In genomic region chr17:33234233-33234632, GRCh38 we compare ENCODE assay signal across 29 cellular contexts. TPM values are rescaled to one million over a fixed set of nuclear protein-coding genes. Genes with fewer than 3 reads are reported as not detected.
"Had no signal": no experiment of that assay in that cellular context is flagged by ENCODE, and none has a peak within 500 bp of the region (broad histone marks: within the 10 kb centered on the region; RNA-seq: fewer than 3 reads in every experiment).

No MANE protein-coding gene starts in this region.

- H3K9ac ChIP-seq: parathyroid adenoma had no signal

- H3K9me3 ChIP-seq: body of pancreas, gastroesophageal sphincter, upper lobe of right lung had no signal

- H3K27ac ChIP-seq: cardiac muscle cell, hepatocyte, parathyroid adenoma, upper lobe of right lung had no signal

- H3K4me1 Mint-ChIP-seq: activated CD8-positive, alpha-beta memory T cell treated with anti-CD3 and anti-CD28 coated beads, Interleukin-2, amount 10 ng/mL, durations not matched to agents 7 days and 5 days; neural crest cell had no signal

- ATAC-seq: activated CD8-positive, alpha-beta memory T cell treated with anti-CD3 and anti-CD28 coated beads, Interleukin-2, amount 10 ng/mL, durations not matched to agents 7 days and 5 days; naive thymus-derived CD8-positive, alpha-beta T cell had no signal

- H3K27me3 Mint-ChIP-seq: activated CD8-positive, alpha-beta memory T cell treated with anti-CD3 and anti-CD28 coated beads, Interleukin-2, amount 10 ng/mL, durations not matched to agents 7 days and 5 days had no signal

- H3K27me3 ChIP-seq: body of pancreas, cardiac muscle cell, dorsolateral prefrontal cortex, gastroesophageal sphincter, hepatocyte, upper lobe of right lung had no signal

- H3K9me3 Mint-ChIP-seq: naive thymus-derived CD8-positive, alpha-beta T cell; neural crest cell; stimulated activated naive CD8-positive, alpha-beta T cell treated with anti-CD3 and anti-CD28 coated beads, Interleukin-15, Interleukin-2, amounts not matched to agents 100 ng/mL and 50 ng/mL, for 24 hours; T-helper 2 cell treated with Interferon-gamma antibody and Interleukin-4, amounts not matched to agents 5 μg/mL and 100 μg/mL, for 36 hours had no signal

- H3K4me3 ChIP-seq: body of pancreas, cardiac muscle cell, coronary artery, dorsolateral prefrontal cortex, gastroesophageal sphincter, hepatocyte, upper lobe of right lung had no signal

- H3K4me1 ChIP-seq: upper lobe of right lung had no signal

- H3K4me2 ChIP-seq: hepatocyte had no signal

- H3K36me3 Mint-ChIP-seq: activated CD8-positive, alpha-beta memory T cell treated with anti-CD3 and anti-CD28 coated beads, Interleukin-2, amount 10 ng/mL, durations not matched to agents 7 days and 5 days; activated naive CD8-positive, alpha-beta T cell; naive thymus-derived CD8-positive, alpha-beta T cell had no signal

- H3K36me3 ChIP-seq: cardiac muscle cell, gastroesophageal sphincter, upper lobe of right lung had no signal

- H3K27ac Mint-ChIP-seq: activated CD4-positive, alpha-beta T cell treated with anti-CD3 and anti-CD28 coated beads for 36 hours; activated CD8-positive, alpha-beta memory T cell treated with anti-CD3 and anti-CD28 coated beads, Interleukin-2, amount 10 ng/mL, durations not matched to agents 7 days and 5 days; activated CD8-positive, alpha-beta T cell treated with anti-CD3 and anti-CD28 coated beads, Interleukin-2, amount 10 ng/mL, durations not matched to agents 7 days and 5 days; activated naive CD8-positive, alpha-beta T cell; naive thymus-derived CD8-positive, alpha-beta T cell; stimulated activated naive CD8-positive, alpha-beta T cell treated with anti-CD3 and anti-CD28 coated beads, Interleukin-15, Interleukin-2, amounts not matched to agents 100 ng/mL and 50 ng/mL, for 24 hours; T-helper 2 cell treated with Interferon-gamma antibody and Interleukin-4, amounts not matched to agents 5 μg/mL and 100 μg/mL, for 36 hours had no signal

- DNase-seq: activated CD4-positive, CD25-positive, alpha-beta regulatory T cell; activated CD8-positive, alpha-beta memory T cell treated with anti-CD3 and anti-CD28 coated beads, Interleukin-2, amount 10 ng/mL, durations not matched to agents 7 days and 5 days; activated CD8-positive, alpha-beta T cell treated with anti-CD3 and anti-CD28 coated beads, Interleukin-2, amount 10 ng/mL, durations not matched to agents 7 days and 5 days; activated T-cell treated with anti-CD3 and anti-CD28 coated beads, Interleukin-2, amount 50 U/mL, for 48 hours; aorta; erythroblast; left cardiac atrium; left ventricle myocardium superior; naive thymus-derived CD8-positive, alpha-beta T cell; occipital lobe; stimulated activated CD4-positive, alpha-beta T cell treated with anti-CD3 and anti-CD28 coated beads, Interleukin-2, amount 100 ng/mL, for 48 hours; upper lobe of right lung had no signal

- H2AFZ ChIP-seq: hepatocyte had no signal

- H3K4me3 Mint-ChIP-seq: activated CD4-positive, alpha-beta T cell treated with anti-CD3 and anti-CD28 coated beads for 36 hours; activated CD8-positive, alpha-beta memory T cell treated with anti-CD3 and anti-CD28 coated beads, Interleukin-2, amount 10 ng/mL, durations not matched to agents 7 days and 5 days; activated CD8-positive, alpha-beta T cell treated with anti-CD3 and anti-CD28 coated beads, Interleukin-2, amount 10 ng/mL, durations not matched to agents 7 days and 5 days; activated naive CD8-positive, alpha-beta T cell; neural crest cell; stimulated activated naive CD8-positive, alpha-beta T cell treated with anti-CD3 and anti-CD28 coated beads, Interleukin-15, Interleukin-2, amounts not matched to agents 100 ng/mL and 50 ng/mL, for 24 hours; T-helper 2 cell treated with Interferon-gamma antibody and Interleukin-4, amounts not matched to agents 5 μg/mL and 100 μg/mL, for 36 hours had no signal

RNA-seq across cellular contexts. Expression of gene ASIC2, which starts 58.9 kb away (rescaled TPM):
- total RNA-seq: activated CD4-positive, alpha-beta T cell treated with anti-CD3 and anti-CD28 coated beads for 36 hours; activated CD8-positive, alpha-beta memory T cell treated with anti-CD3 and anti-CD28 coated beads, Interleukin-2, amount 10 ng/mL, durations not matched to agents 7 days and 5 days; activated CD8-positive, alpha-beta T cell treated with anti-CD3 and anti-CD28 coated beads, Interleukin-2, amount 10 ng/mL, durations not matched to agents 7 days and 5 days; body of pancreas; cardiac muscle cell; fibroblast of villous mesenchyme; left ventricle myocardium superior; lung microvascular endothelial cell; naive thymus-derived CD8-positive, alpha-beta T cell; right cardiac atrium; subcutaneous adipose tissue; upper lobe of right lung had no signal
- polyA plus RNA-seq: aorta; cardiac muscle cell; keratinocyte; naive thymus-derived CD8-positive, alpha-beta T cell; right cardiac atrium had no signal
